In genomic region chr21:41472769-41473548, GRCh38 we compare ENCODE assay signal across 21 cellular contexts. TPM values are rescaled to one million over a fixed set of nuclear protein-coding genes. Genes with fewer than 3 reads are reported as not detected.
DNase-seq lines count a peak whose midpoint lies in the region; ATAC-seq and TF ChIP-seq lines count a peak whose summit lies in the region.
"Had no signal": no experiment of that assay in that cellular context is flagged by ENCODE, and none has a peak within 500 bp of the region (broad histone marks: within the 10 kb centered on the region; RNA-seq: fewer than 3 reads in every experiment).

No MANE protein-coding gene starts in this region.

- peaks cover 0 to 55% (median 37%) of the 10 kb centered on the region in 10 experiments; a peak in 18 of 20 replicates for H3K4me1 ChIP-seq in BLaER1 treated with 17β-estradiol and CSF1 and Interleukin-3, amounts not matched to agents 10 nM and 100 nM
- no peaks in the 10 kb centered on the region for H3K4me1 ChIP-seq in left ventricle myocardium inferior
- H3K4me1 ChIP-seq: A549, HAP-1 had no signal

- 0 out of 22 replicates have a peak overlapping the region, but pooled peaks of 1 of the 11 experiments have one; percentile 6 for H3K9ac ChIP-seq in BLaER1 treated with 17β-estradiol and CSF1 and Interleukin-3, amounts not matched to agents 10 nM and 100 nM

- H3K36me3 Mint-ChIP-seq in endothelial cell (ENCODE audit: low read depth, unreplicated experiment): peaks cover 42% of the 10 kb centered on the region
- peaks cover 12% of the 10 kb centered on the region for H3K36me3 Mint-ChIP-seq in type B pancreatic cell
- H3K36me3 Mint-ChIP-seq: CD14-positive monocyte; CD8-positive, alpha-beta memory T cell had no signal

- H3K4me3 ChIP-seq in BLaER1 treated with 17β-estradiol and CSF1 and Interleukin-3, amounts not matched to agents 10 nM and 100 nM: no peak overlapping the region
- H3K4me3 ChIP-seq in left ventricle myocardium inferior: no peak overlapping the region
- H3K4me3 ChIP-seq: A549, GM12878, GM23338, HAP-1 had no signal

- peak overlapping the region in 8 of 11 experiments; percentile 20 to 53 (median 48); a peak in 12 of 22 replicates for H3K4me2 ChIP-seq in BLaER1 treated with 17β-estradiol and CSF1 and Interleukin-3, amounts not matched to agents 10 nM and 100 nM
- H3K4me2 ChIP-seq: A549, GM23338 had no signal

- peaks cover 8% of the 10 kb centered on the region for H3K27me3 Mint-ChIP-seq in endothelial cell (ENCODE audit: unreplicated experiment)
- no peaks in the 10 kb centered on the region for H3K27me3 Mint-ChIP-seq in type B pancreatic cell

- TF ChIP-seq CTCF in endothelial cell (IDR thresholded peaks at IDR 0.05; ENCODE audit: unreplicated experiment) (no peak), type B pancreatic cell (conservative IDR thresholded peaks at IDR 0.05) (no peak), left ventricle myocardium inferior (IDR thresholded peaks at IDR 0.05; ENCODE audit: borderline replicate concordance) (no peak)

- intact Hi-C loops in posterior vena cava (cut with DNase I): no loop called here
- intact Hi-C loops in left ventricle myocardium inferior (cut with micrococcal nuclease): no loop called here

- in situ Hi-C loops in ACHN (cut with HindIII; ENCODE audit: low pct_ligation_motif_present, low pct_unique_long_range_greater_than_20kb, low sequenced_read_pairs): no loop called here

- H3K27ac Mint-ChIP-seq in endothelial cell (ENCODE audit: unreplicated experiment) (peak overlapping the region; percentile 18), type B pancreatic cell (peak overlapping the region; percentile 67)
- H3K27ac Mint-ChIP-seq: CD14-positive monocyte; CD4-positive, alpha-beta T cell; GM23338; HFFc6 had no signal

- ATAC-seq in GM18517 (IDR thresholded peaks at IDR 0.05; ENCODE audit: unreplicated experiment): no peak
- ATAC-seq: A549, GM12878, GM23338 had no signal

- no peaks in the 10 kb centered on the region for H3K36me3 ChIP-seq in BLaER1 treated with 17β-estradiol and CSF1 and Interleukin-3, amounts not matched to agents 10 nM and 100 nM
- H3K36me3 ChIP-seq in left ventricle myocardium inferior: no peaks in the 10 kb centered on the region
- H3K36me3 ChIP-seq: HAP-1 had no signal

- H3K9me3 Mint-ChIP-seq in endothelial cell (ENCODE audit: unreplicated experiment): no peaks in the 10 kb centered on the region
- H3K9me3 Mint-ChIP-seq in type B pancreatic cell: no peaks in the 10 kb centered on the region
- H3K9me3 Mint-ChIP-seq: CD14-positive monocyte; CD4-positive, alpha-beta T cell; CD8-positive, alpha-beta memory T cell; GM23338; HFFc6 had no signal

- H3K27me3 ChIP-seq in BLaER1 treated with 17β-estradiol and CSF1 and Interleukin-3, amounts not matched to agents 10 nM and 100 nM: no peaks in the 10 kb centered on the region
- H3K27me3 ChIP-seq in left ventricle myocardium inferior (ENCODE audit: low read depth): peaks cover 73% of the 10 kb centered on the region

- H4K20me1 ChIP-seq in BLaER1 treated with 17β-estradiol and CSF1 and Interleukin-3, amounts not matched to agents 10 nM and 100 nM: no peaks in the 10 kb centered on the region; a peak in 1 of 22 replicates

- peaks cover 8% of the 10 kb centered on the region for H3K4me1 Mint-ChIP-seq in endothelial cell (ENCODE audit: unreplicated experiment)
- H3K4me1 Mint-ChIP-seq in type B pancreatic cell (ENCODE audit: unreplicated experiment): peaks cover 9% of the 10 kb centered on the region
- H3K4me1 Mint-ChIP-seq: CD14-positive monocyte had no signal

- no peaks in the 10 kb centered on the region for H3K9me3 ChIP-seq in BLaER1 treated with 17β-estradiol and CSF1 and Interleukin-3, amounts not matched to agents 10 nM and 100 nM (replicated peaks in 1 of 11)
- H3K9me3 ChIP-seq in left ventricle myocardium inferior (replicated peaks): no peaks in the 10 kb centered on the region
- H3K9me3 ChIP-seq: A549, HAP-1 had no signal

- no peak for DNase-seq in endothelial cell (ENCODE audit: low spot score)
- DNase-seq in posterior vena cava (ENCODE audit: low spot score): peak; percentile 47
- DNase-seq in type B pancreatic cell (ENCODE audit: extremely low spot score, unreplicated experiment): no peak
- no peak for DNase-seq in left ventricle myocardium inferior
- no peak for DNase-seq in NCI-H1092 (lab: John Stamatoyannopoulos, UW)
- DNase-seq in ACHN: no peak
- DNase-seq: 8988T; CD4-positive, alpha-beta T cell; CD8-positive, alpha-beta memory T cell; DMS 273 treated with DMSO at 0.1 percent for 48 hours; DMS79; EL; GDM1; HFFc6 had no signal

- no peak overlapping the region for H3K4me3 Mint-ChIP-seq in endothelial cell (ENCODE audit: unreplicated experiment)
- H3K4me3 Mint-ChIP-seq in type B pancreatic cell: no peak overlapping the region
- H3K4me3 Mint-ChIP-seq: CD14-positive monocyte; CD4-positive, alpha-beta T cell; CD8-positive, alpha-beta memory T cell; GM23338; HFFc6 had no signal

- no peak overlapping the region for H3K27ac ChIP-seq in BLaER1 treated with 17β-estradiol and CSF1 and Interleukin-3, amounts not matched to agents 10 nM and 100 nM
- no peak overlapping the region for H3K27ac ChIP-seq in left ventricle myocardium inferior (replicated peaks)
- H3K27ac ChIP-seq: A549 had no signal

RNA-seq across cellular contexts. Expression of gene TMPRSS2, which starts 35.0 kb away (rescaled TPM):
- 46.3 TPM for total RNA-seq in endothelial cell (ENCODE audit: unreplicated experiment)
- total RNA-seq in posterior vena cava: under 1 TPM in 1 of 2 donors, not detected in 1; 0.14 TPM
- 82.1 and 91.7 TPM in 2 replicates for total RNA-seq in type B pancreatic cell (ENCODE audit: low replicate concordance)
- not detected for total RNA-seq in left ventricle myocardium inferior
- total RNA-seq: CD4-positive, alpha-beta T cell; CD8-positive, alpha-beta memory T cell; HFFc6 had no signal

RNA-seq across cellular contexts. Expression of gene MX1, which starts 46.9 kb away (rescaled TPM):
- total RNA-seq in endothelial cell (ENCODE audit: unreplicated experiment) (4.5 TPM), posterior vena cava (10 to 100 TPM; 14.0 to 52.2 TPM), type B pancreatic cell (ENCODE audit: low replicate concordance) (9.8 and 34.8 TPM in 2 replicates), left ventricle myocardium inferior (8.8 TPM)

Comparison
In these comparisons a context has a peak if more than half of its experiments do, and no peak if none do; other contexts are left out.
1. RNA of gene TMPRSS2, which starts 35.0 kb away (total RNA-seq): 82.1 to 91.7 TPM in type B pancreatic cell and 46.3 TPM in endothelial cell (single experiment); 0.14 TPM in posterior vena cava and not detected in left ventricle myocardium inferior (single experiment); every median in the first group is over 10 times any median in the second.